ENCODE assay signal across 8 cellular contexts in genomic region chr12:111775205-111776193, GRCh38. TPM values are rescaled to one million over a fixed set of nuclear protein-coding genes. Genes with fewer than 3 reads are reported as not detected.
DNase-seq lines count a peak whose midpoint lies in the region; TF ChIP-seq lines count a peak whose summit lies in the region.

No MANE protein-coding gene starts in this region.

- intact Hi-C loops in left ventricle myocardium inferior (cut with micrococcal nuclease) (no loop called here), sigmoid colon (cut with DNase I) (loop anchor here (1.0 kb wide), 1 partner anchor 8 kb away; no protein-coding TSS in a partner anchor)

- H3K4me1 ChIP-seq in BE2C (peaks cover 22% of the 10 kb centered on the region), adipocyte (ENCODE audit: control insufficient read depth, insufficient read depth, low read length) (peaks cover 37% of the 10 kb centered on the region), left ventricle myocardium inferior (peaks cover 55% of the 10 kb centered on the region), sigmoid colon (peaks cover 0 to 81% (median 77%) of the 10 kb centered on the region in 4 donors)

- TF ChIP-seq POLR2A in sigmoid colon (IDR thresholded peaks at IDR 0.05) = peak in 1 of 2 donors; percentile 30

- H3K27ac ChIP-seq in left ventricle myocardium inferior (replicated peaks) (peak overlapping the region; percentile 95), sigmoid colon (peak overlapping the region; percentile 88 to 94 (median 90))

- no peaks in the 10 kb centered on the region for H3K9me3 ChIP-seq in BE2C
- H3K9me3 ChIP-seq in adipocyte (ENCODE audit: control insufficient read depth, low read length) = no peaks in the 10 kb centered on the region
- no peaks in the 10 kb centered on the region for H3K9me3 ChIP-seq in left ventricle myocardium inferior (replicated peaks)
- H3K9me3 ChIP-seq in sigmoid colon = no peaks in the 10 kb centered on the region

- TF ChIP-seq EP300 in sigmoid colon (IDR thresholded peaks at IDR 0.05) = peak in 3 of 4 donors; percentile 64 to 84 (median 77)

- H3K27me3 ChIP-seq in BE2C = no peaks in the 10 kb centered on the region
- H3K27me3 ChIP-seq in adipocyte (replicated peaks; ENCODE audit: control insufficient read depth, insufficient read depth, low read length) = no peaks in the 10 kb centered on the region
- H3K27me3 ChIP-seq in left ventricle myocardium inferior (ENCODE audit: low read depth) = no peaks in the 10 kb centered on the region
- H3K27me3 ChIP-seq in sigmoid colon = no peaks in the 10 kb centered on the region

- DNase-seq in BE2C (peak; percentile 70), GM20000 (ENCODE audit: low spot score) (peak; percentile 86), Kasumi-1 (lab: John Stamatoyannopoulos, UW) (peak; percentile 90 to 93), adipocyte (ENCODE audit: low read depth) (peak; percentile 67), left ventricle myocardium inferior (peak; percentile 88), sigmoid colon (peak; percentile 95), A172 (ENCODE audit: low spot score) (no peak)
- no peak for DNase-seq in stimulated activated CD4-positive, alpha-beta T cell treated with anti-CD3 and anti-CD28 coated beads, Interleukin-2, amount 100 ng/mL, for 24 hours

- peak overlapping the region; percentile 1 for H3K9ac ChIP-seq in adipocyte (ENCODE audit: low read length)

- H3K36me3 ChIP-seq in BE2C = peaks cover 15% of the 10 kb centered on the region
- H3K36me3 ChIP-seq in adipocyte (ENCODE audit: control insufficient read depth, insufficient read depth, low read length, severe bottlenecking) = peaks cover 4% of the 10 kb centered on the region
- H3K36me3 ChIP-seq in left ventricle myocardium inferior = peaks cover 12% of the 10 kb centered on the region
- peaks cover 0 to 28% (median 4%) of the 10 kb centered on the region in 4 donors for H3K36me3 ChIP-seq in sigmoid colon

- WGBS in sigmoid colon, 2 donors = 16 to 23% methylated on average over 15 of the region's 15 CpGs

- peak overlapping the region; percentile 24 for H3K4me3 ChIP-seq in BE2C (ENCODE audit: low read depth, low read length)
- peak overlapping the region; percentile 45 for H3K4me3 ChIP-seq in adipocyte (ENCODE audit: low read length)
- H3K4me3 ChIP-seq in left ventricle myocardium inferior = peak overlapping the region; percentile 53
- H3K4me3 ChIP-seq in sigmoid colon = peak overlapping the region; percentile 1 to 28 (median 20)

- TF ChIP-seq CTCF in BE2C (IDR thresholded peaks at IDR 0.05; ENCODE audit: low read depth, low read length) (no peak), GM20000 (IDR thresholded peaks at IDR 0.05; ENCODE audit: extremely low read depth, missing control alignments) (no peak), left ventricle myocardium inferior (IDR thresholded peaks at IDR 0.05; ENCODE audit: borderline replicate concordance) (no peak), sigmoid colon (IDR thresholded peaks at IDR 0.05) (no peak)

RNA-seq across cellular contexts. Expression of gene ALDH2, which starts 8.8 kb away (rescaled TPM):
- 103 TPM for polyA plus RNA-seq in BE2C (2012; ENCODE audit: insufficient read depth, insufficient read length, low read depth)
- total RNA-seq in left ventricle myocardium inferior (381 TPM), sigmoid colon (100 to 1,000 TPM; 112 to 132 (median 126) TPM)
- polyA plus RNA-seq in sigmoid colon = 100 to 1,000 TPM; 195 to 348 (median 225) TPM
- total RNA-seq in A172 (2014; rRNA removed; shearing (Covaris generic)) = not detected in 2 replicates

Comparison
In these comparisons a context has a peak if more than half of its experiments do, and no peak if none do; other contexts are left out.
1. DNase-seq: peak in BE2C (single experiment), GM20000 (single experiment), Kasumi-1 (2 of 2), adipocyte (single experiment), left ventricle myocardium inferior (single experiment) and sigmoid colon (single experiment); none in stimulated activated CD4-positive, alpha-beta T cell treated with anti-CD3 and anti-CD28 coated beads, Interleukin-2, amount 100 ng/mL, for 24 hours (0 of 2) and A172 (single experiment).
2. RNA of gene ALDH2, which starts 8.8 kb away (total RNA-seq): 381 TPM in left ventricle myocardium inferior (single experiment) and 112 to 132 TPM in sigmoid colon; not detected in A172; every median in the first group is over 100 times any median in the second.
3. Peak in every context shown above with its lines, with median percentiles within 50 percentile points of each other: H3K4me3 ChIP-seq.